In the genomic region with DNA sequence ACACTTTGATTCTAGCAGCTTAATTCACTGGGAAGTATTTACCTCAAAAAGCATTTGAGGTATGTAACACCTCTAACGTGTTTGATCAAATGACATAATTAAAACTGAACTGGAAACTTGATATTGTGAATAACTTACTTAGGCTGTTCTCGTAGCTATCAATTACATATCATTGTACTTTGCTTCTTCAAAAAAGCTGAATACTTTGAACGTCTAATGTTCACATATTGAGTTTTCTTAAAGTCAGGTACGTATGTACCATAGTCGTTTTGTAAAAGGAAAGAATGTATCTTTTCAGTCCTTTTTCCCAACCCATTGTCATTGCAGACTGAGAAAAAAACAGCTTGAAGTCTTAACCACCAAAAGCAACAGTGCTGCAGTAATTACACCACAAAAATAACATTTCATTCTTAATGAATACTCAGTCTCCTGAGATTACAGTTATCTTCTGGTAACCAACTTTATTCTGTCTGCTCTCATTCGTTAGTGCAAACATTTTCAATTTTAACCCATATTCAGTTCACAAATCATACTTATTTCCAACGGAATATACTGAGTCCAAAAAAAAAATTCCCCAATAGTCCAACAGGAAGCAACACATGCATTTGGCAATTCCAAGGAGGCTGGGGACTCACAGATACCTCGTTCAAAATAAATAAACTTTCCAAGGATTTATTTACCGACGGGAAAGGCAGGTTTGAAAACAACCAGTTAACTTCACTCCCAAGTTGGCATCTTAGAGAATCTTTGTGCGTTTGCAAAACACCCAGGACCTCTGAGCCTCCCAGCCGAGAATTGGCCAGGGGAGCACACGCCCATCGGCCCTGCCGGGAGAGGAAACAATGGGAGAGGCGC, we compare ENCODE assay signal across 7 cellular contexts. TPM values are rescaled to one million over a fixed set of nuclear protein-coding genes. Genes with fewer than 3 reads are reported as not detected.
A peak's percentile ranks its signal among the peaks of the same experiment; 100 is the strongest.
DNase-seq lines count a peak whose midpoint lies in the region; ATAC-seq and TF ChIP-seq lines count a peak whose summit lies in the region.

No MANE protein-coding gene starts in this region.

- peak; percentile 2 for ATAC-seq in HG03521 (IDR thresholded peaks at IDR 0.05; ENCODE audit: unreplicated experiment)
- no peak for ATAC-seq in activated CD8-positive, alpha-beta T cell treated with anti-CD3 and anti-CD28 coated beads for 36 hours
- ATAC-seq in stimulated activated naive CD8-positive, alpha-beta T cell treated with anti-CD3 and anti-CD28 coated beads, Interleukin-15, amount 100 ng/mL, for 72 hours: no peak

- H3K9me3 Mint-ChIP-seq in activated CD8-positive, alpha-beta T cell treated with anti-CD3 and anti-CD28 coated beads for 36 hours: no peaks in the 10 kb centered on the region
- no peaks in the 10 kb centered on the region for H3K9me3 Mint-ChIP-seq in stimulated activated naive CD8-positive, alpha-beta T cell treated with anti-CD3 and anti-CD28 coated beads, Interleukin-15, amount 100 ng/mL, for 72 hours

- H3K36me3 Mint-ChIP-seq in activated CD8-positive, alpha-beta T cell treated with anti-CD3 and anti-CD28 coated beads for 36 hours (ENCODE audit: low read depth): no peaks in the 10 kb centered on the region

- H3K9me3 ChIP-seq in iPS-18c (ENCODE audit: control insufficient read depth, insufficient read depth, low read length): peaks cover 3% of the 10 kb centered on the region

- H3K4me3 Mint-ChIP-seq in activated CD8-positive, alpha-beta T cell treated with anti-CD3 and anti-CD28 coated beads for 36 hours: peak overlapping the region; percentile 73
- peak overlapping the region; percentile 81 to 87 for H3K4me3 Mint-ChIP-seq in stimulated activated naive CD8-positive, alpha-beta T cell treated with anti-CD3 and anti-CD28 coated beads, Interleukin-15, amount 100 ng/mL, for 72 hours

- H3K27me3 Mint-ChIP-seq in activated CD8-positive, alpha-beta T cell treated with anti-CD3 and anti-CD28 coated beads for 36 hours: peaks cover 62% of the 10 kb centered on the region
- peaks cover 67% of the 10 kb centered on the region for H3K27me3 Mint-ChIP-seq in stimulated activated naive CD8-positive, alpha-beta T cell treated with anti-CD3 and anti-CD28 coated beads, Interleukin-15, amount 100 ng/mL, for 72 hours

- intact Hi-C loops in activated CD8-positive, alpha-beta T cell treated with anti-CD3 and anti-CD28 coated beads for 36 hours (cut with micrococcal nuclease): no loop called here

- POLR2A ChIA-PET in activated CD8-positive, alpha-beta T cell treated with anti-CD3 and anti-CD28 coated beads for 36 hours (lab: Charles Lee): no interaction called here

- CTCF ChIA-PET in activated CD8-positive, alpha-beta T cell treated with anti-CD3 and anti-CD28 coated beads for 36 hours (lab: Charles Lee): interaction anchor here (1.1 to 1.5 kb wide), 4 partner anchors 15 to 309 kb away, joined by 3 to 4 read pairs (median 4); no protein-coding TSS in a partner anchor

- H3K4me1 Mint-ChIP-seq in activated CD8-positive, alpha-beta T cell treated with anti-CD3 and anti-CD28 coated beads for 36 hours (ENCODE audit: low read depth): peaks cover 2% of the 10 kb centered on the region
- no peaks in the 10 kb centered on the region for H3K4me1 Mint-ChIP-seq in stimulated activated naive CD8-positive, alpha-beta T cell treated with anti-CD3 and anti-CD28 coated beads, Interleukin-15, amount 100 ng/mL, for 72 hours

- H3K27ac Mint-ChIP-seq in activated CD8-positive, alpha-beta T cell treated with anti-CD3 and anti-CD28 coated beads for 36 hours: no peak overlapping the region
- H3K27ac Mint-ChIP-seq in stimulated activated naive CD8-positive, alpha-beta T cell treated with anti-CD3 and anti-CD28 coated beads, Interleukin-15, amount 100 ng/mL, for 72 hours: no peak overlapping the region

- H3K4me3 ChIP-seq in GM08714 (ENCODE audit: low read length) (peak overlapping the region; percentile 42; the same call in 1 of the 2 replicates), iPS-18c (ENCODE audit: insufficient read depth, low read depth, low read length) (peak overlapping the region; percentile 55)

- no peak for DNase-seq in activated CD8-positive, alpha-beta T cell treated with anti-CD3 and anti-CD28 coated beads for 36 hours
- peak in 1 of 2 donors; percentile 5 for DNase-seq in stimulated activated naive CD8-positive, alpha-beta T cell treated with anti-CD3 and anti-CD28 coated beads, Interleukin-15, amount 100 ng/mL, for 72 hours
- no peak for DNase-seq in AML-193 (lab: John Stamatoyannopoulos, UW)
- DNase-seq in activated CD4-positive, CD25-positive, alpha-beta regulatory T cell treated with anti-CD3 and anti-CD28 coated beads, Interleukin-2, amount 50 U/mL, for 72 hours: no peak

- TF ChIP-seq CTCF in activated CD8-positive, alpha-beta T cell treated with anti-CD3 and anti-CD28 coated beads for 36 hours (IDR thresholded peaks at IDR 0.05): no peak

RNA-seq across cellular contexts. Expression of a gene that starts 1.1 kb away (rescaled TPM):
- total RNA-seq in activated CD8-positive, alpha-beta T cell treated with anti-CD3 and anti-CD28 coated beads for 36 hours: 1 to 10 TPM; 2.9 to 3.0 TPM
